1 cellular context compared by ENCODE assay signal in the genomic region with DNA sequence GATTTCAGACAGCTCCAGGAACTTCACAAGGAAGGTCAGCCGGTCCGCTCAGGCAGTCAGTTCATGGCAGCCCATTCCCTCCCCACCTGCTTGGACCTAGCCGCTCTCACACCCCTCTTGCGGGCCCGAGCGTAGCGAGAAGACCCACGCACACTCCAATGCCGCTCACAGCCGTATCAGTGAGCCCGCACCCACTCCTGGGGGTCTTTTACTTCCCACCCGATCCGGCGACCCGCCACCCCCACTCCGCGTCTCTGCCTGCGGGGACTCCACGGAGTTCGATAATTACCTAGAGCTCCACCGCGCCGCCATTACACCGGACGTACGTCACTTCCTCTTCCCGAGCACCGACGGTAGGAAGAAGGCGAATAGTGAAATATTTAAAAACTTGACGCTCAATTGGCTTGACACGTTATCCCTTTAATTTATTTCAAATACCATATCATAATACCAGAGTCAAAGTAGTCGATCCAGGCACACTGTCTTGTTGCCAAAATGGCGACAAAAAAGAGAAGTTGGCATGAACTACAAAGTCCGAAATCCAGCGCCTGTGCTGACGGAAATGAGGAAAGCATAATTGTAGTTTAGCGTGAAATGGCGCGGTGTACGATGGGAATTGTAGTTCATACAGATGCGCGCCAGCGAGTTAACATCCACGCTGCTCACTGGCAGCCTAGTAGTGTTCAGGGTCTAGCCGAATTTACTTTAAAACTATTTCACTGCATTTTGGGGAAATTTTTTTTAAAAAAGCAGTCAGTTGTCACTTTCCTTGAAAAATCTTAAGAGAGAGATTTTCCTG.
TF ChIP-seq lines count a peak whose summit lies in the region.

A gene (minus strand): TSS at position 517 of the 799 bp plus-strand sequence. CDS start 13,956 bp downstream, outside the sequence.

TF ChIP-seq in K562, 482 proteins besides CTCF, POLR2A, EP300 and RAD21 (continued from another document and continues in another):
- TF ChIP-seq, protein P1, sequence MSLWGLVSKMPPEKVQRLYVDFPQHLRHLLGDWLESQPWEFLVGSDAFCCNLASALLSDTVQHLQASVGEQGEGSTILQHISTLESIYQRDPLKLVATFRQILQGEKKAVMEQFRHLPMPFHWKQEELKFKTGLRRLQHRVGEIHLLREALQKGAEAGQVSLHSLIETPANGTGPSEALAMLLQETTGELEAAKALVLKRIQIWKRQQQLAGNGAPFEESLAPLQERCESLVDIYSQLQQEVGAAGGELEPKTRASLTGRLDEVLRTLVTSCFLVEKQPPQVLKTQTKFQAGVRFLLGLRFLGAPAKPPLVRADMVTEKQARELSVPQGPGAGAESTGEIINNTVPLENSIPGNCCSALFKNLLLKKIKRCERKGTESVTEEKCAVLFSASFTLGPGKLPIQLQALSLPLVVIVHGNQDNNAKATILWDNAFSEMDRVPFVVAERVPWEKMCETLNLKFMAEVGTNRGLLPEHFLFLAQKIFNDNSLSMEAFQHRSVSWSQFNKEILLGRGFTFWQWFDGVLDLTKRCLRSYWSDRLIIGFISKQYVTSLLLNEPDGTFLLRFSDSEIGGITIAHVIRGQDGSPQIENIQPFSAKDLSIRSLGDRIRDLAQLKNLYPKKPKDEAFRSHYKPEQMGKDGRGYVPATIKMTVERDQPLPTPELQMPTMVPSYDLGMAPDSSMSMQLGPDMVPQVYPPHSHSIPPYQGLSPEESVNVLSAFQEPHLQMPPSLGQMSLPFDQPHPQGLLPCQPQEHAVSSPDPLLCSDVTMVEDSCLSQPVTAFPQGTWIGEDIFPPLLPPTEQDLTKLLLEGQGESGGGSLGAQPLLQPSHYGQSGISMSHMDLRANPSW (CRISPR knock-in tag; IDR thresholded peaks at IDR 0.05), result no peak
- TF ChIP-seq ZNF175 (CRISPR knock-in tag; IDR thresholded peaks at IDR 0.05; ENCODE audit: low read depth) (peak; percentile 93), TRIM24 (IDR thresholded peaks at IDR 0.05) (no peak), NR2F6 (CRISPR knock-in tag; IDR thresholded peaks at IDR 0.05) (no peak), ETV5 (CRISPR knock-in tag; IDR thresholded peaks at IDR 0.05; ENCODE audit: low read depth) (peak; percentile 92), PURB (CRISPR knock-in tag; IDR thresholded peaks at IDR 0.05; ENCODE audit: low read depth) (no peak), ZNF174 (CRISPR knock-in tag; IDR thresholded peaks at IDR 0.05) (no peak), ZNF12 (CRISPR knock-in tag; IDR thresholded peaks at IDR 0.05) (peak; percentile 38; the same call in 1 of the 2 replicates), RBM34 (IDR thresholded peaks at IDR 0.05; ENCODE audit: borderline replicate concordance, insufficient read depth, low read length) (no peak), ZNF695 (CRISPR knock-in tag; IDR thresholded peaks at IDR 0.05) (no peak; the same call in 1 of the 2 replicates), KLF6 (CRISPR knock-in tag; IDR thresholded peaks at IDR 0.05; ENCODE audit: borderline replicate concordance) (no peak), GTF2A2 (tag; IDR thresholded peaks at IDR 0.05) (no peak), DNMT1 (IDR thresholded peaks at IDR 0.05) (no peak), ZNF253 (CRISPR knock-in tag; conservative IDR thresholded peaks at IDR 0.05) (0 out of 2 replicates have a peak, but pooled peaks have one; percentile 19), NUFIP1 (IDR thresholded peaks at IDR 0.05; ENCODE audit: partially characterized antibody) (no peak), NR2C2 (CRISPR knock-in tag; IDR thresholded peaks at IDR 0.05) (0 out of 2 replicates have a peak, but pooled peaks have one; percentile 46), NR2C2 (tag; IDR thresholded peaks at IDR 0.05) (peak; percentile 79), GTF2F1 (IDR thresholded peaks at IDR 0.05; ENCODE audit: low read depth, low read length) (peak; percentile 79; the same call in 1 of the 2 replicates), SRSF7 (optimal IDR thresholded peaks at IDR 0.05; ENCODE audit: low read depth, low read length) (no peak), MECOM (CRISPR knock-in tag; IDR thresholded peaks at IDR 0.05) (no peak), ZNF347 (CRISPR knock-in tag; IDR thresholded peaks at IDR 0.05; ENCODE audit: low read depth) (no peak), KDM2B (CRISPR knock-in tag; IDR thresholded peaks at IDR 0.05) (no peak), CBFA2T3 (IDR thresholded peaks at IDR 0.05) (no peak), TRIM28 (IDR thresholded peaks at IDR 0.05) (peak; percentile 77; the same call in 1 of the 2 replicates), ZNF3 (CRISPR knock-in tag; IDR thresholded peaks at IDR 0.05) (no peak), CREB1 (IDR thresholded peaks at IDR 0.05) (peak; percentile 96), CREB1 (CRISPR knock-in tag; IDR thresholded peaks at IDR 0.05) (peak; percentile 94), YY1 (IDR thresholded peaks at IDR 0.05; ENCODE audit: borderline replicate concordance in 1 of 3, control insufficient read depth in 1 of 3, extremely low read depth in 1 of 3, insufficient read depth in 3 of 3, insufficient read length in 1 of 3, insufficient replicate concordance in 2 of 3, low read depth in 1 of 3, low read length in 2 of 3) (peak; percentile 83 to 97 (median 96)), ZNF124 (CRISPR knock-in tag; IDR thresholded peaks at IDR 0.05) (no peak), ZNF75A (CRISPR knock-in tag; IDR thresholded peaks at IDR 0.05) (no peak), OTX1 (CRISPR knock-in tag; IDR thresholded peaks at IDR 0.05) (0 out of 2 replicates have a peak, but pooled peaks have one; percentile 67), ZNF561 (CRISPR knock-in tag; conservative IDR thresholded peaks at IDR 0.05) (no peak)
- TF ChIP-seq, protein P2, sequence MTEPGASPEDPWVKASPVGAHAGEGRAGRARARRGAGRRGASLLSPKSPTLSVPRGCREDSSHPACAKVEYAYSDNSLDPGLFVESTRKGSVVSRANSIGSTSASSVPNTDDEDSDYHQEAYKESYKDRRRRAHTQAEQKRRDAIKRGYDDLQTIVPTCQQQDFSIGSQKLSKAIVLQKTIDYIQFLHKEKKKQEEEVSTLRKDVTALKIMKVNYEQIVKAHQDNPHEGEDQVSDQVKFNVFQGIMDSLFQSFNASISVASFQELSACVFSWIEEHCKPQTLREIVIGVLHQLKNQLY (CRISPR knock-in tag; conservative IDR thresholded peaks at IDR 0.05), result no peak
- TF ChIP-seq, protein P3, sequence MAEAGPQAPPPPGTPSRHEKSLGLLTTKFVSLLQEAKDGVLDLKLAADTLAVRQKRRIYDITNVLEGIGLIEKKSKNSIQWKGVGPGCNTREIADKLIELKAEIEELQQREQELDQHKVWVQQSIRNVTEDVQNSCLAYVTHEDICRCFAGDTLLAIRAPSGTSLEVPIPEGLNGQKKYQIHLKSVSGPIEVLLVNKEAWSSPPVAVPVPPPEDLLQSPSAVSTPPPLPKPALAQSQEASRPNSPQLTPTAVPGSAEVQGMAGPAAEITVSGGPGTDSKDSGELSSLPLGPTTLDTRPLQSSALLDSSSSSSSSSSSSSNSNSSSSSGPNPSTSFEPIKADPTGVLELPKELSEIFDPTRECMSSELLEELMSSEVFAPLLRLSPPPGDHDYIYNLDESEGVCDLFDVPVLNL (CRISPR knock-in tag; IDR thresholded peaks at IDR 0.05; ENCODE audit: low read depth), result 0 out of 2 replicates have a peak, but pooled peaks have one; percentile 44
- TF ChIP-seq, protein P4, sequence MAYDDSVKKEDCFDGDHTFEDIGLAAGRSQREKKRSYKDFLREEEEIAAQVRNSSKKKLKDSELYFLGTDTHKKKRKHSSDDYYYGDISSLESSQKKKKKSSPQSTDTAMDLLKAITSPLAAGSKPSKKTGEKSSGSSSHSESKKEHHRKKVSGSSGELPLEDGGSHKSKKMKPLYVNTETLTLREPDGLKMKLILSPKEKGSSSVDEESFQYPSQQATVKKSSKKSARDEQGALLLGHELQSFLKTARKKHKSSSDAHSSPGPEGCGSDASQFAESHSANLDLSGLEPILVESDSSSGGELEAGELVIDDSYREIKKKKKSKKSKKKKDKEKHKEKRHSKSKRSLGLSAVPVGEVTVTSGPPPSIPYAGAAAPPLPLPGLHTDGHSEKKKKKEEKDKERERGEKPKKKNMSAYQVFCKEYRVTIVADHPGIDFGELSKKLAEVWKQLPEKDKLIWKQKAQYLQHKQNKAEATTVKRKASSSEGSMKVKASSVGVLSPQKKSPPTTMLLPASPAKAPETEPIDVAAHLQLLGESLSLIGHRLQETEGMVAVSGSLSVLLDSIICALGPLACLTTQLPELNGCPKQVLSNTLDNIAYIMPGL (CRISPR knock-in tag; IDR thresholded peaks at IDR 0.05), result peak; percentile 36; the same call in 1 of the 2 replicates
- TF ChIP-seq, protein P5, sequence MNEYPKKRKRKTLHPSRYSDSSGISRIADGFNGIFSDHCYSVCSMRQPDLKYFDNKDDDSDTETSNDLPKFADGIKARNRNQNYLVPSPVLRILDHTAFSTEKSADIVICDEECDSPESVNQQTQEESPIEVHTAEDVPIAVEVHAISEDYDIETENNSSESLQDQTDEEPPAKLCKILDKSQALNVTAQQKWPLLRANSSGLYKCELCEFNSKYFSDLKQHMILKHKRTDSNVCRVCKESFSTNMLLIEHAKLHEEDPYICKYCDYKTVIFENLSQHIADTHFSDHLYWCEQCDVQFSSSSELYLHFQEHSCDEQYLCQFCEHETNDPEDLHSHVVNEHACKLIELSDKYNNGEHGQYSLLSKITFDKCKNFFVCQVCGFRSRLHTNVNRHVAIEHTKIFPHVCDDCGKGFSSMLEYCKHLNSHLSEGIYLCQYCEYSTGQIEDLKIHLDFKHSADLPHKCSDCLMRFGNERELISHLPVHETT (CRISPR knock-in tag; conservative IDR thresholded peaks at IDR 0.05 in 1 of 2, IDR thresholded peaks at IDR 0.05 in 1 of 2), result peak in 1 of 2 experiments; percentile 49; a peak in 1 of 4 replicates
- TF ChIP-seq, protein P6, sequence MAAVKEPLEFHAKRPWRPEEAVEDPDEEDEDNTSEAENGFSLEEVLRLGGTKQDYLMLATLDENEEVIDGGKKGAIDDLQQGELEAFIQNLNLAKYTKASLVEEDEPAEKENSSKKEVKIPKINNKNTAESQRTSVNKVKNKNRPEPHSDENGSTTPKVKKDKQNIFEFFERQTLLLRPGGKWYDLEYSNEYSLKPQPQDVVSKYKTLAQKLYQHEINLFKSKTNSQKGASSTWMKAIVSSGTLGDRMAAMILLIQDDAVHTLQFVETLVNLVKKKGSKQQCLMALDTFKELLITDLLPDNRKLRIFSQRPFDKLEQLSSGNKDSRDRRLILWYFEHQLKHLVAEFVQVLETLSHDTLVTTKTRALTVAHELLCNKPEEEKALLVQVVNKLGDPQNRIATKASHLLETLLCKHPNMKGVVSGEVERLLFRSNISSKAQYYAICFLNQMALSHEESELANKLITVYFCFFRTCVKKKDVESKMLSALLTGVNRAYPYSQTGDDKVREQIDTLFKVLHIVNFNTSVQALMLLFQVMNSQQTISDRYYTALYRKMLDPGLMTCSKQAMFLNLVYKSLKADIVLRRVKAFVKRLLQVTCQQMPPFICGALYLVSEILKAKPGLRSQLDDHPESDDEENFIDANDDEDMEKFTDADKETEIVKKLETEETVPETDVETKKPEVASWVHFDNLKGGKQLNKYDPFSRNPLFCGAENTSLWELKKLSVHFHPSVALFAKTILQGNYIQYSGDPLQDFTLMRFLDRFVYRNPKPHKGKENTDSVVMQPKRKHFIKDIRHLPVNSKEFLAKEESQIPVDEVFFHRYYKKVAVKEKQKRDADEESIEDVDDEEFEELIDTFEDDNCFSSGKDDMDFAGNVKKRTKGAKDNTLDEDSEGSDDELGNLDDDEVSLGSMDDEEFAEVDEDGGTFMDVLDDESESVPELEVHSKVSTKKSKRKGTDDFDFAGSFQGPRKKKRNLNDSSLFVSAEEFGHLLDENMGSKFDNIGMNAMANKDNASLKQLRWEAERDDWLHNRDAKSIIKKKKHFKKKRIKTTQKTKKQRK (IDR thresholded peaks at IDR 0.05; ENCODE audit: borderline replicate concordance, low read depth, low read length), result no peak
- TF ChIP-seq, protein P7, sequence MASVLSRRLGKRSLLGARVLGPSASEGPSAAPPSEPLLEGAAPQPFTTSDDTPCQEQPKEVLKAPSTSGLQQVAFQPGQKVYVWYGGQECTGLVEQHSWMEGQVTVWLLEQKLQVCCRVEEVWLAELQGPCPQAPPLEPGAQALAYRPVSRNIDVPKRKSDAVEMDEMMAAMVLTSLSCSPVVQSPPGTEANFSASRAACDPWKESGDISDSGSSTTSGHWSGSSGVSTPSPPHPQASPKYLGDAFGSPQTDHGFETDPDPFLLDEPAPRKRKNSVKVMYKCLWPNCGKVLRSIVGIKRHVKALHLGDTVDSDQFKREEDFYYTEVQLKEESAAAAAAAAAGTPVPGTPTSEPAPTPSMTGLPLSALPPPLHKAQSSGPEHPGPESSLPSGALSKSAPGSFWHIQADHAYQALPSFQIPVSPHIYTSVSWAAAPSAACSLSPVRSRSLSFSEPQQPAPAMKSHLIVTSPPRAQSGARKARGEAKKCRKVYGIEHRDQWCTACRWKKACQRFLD (CRISPR knock-in tag; IDR thresholded peaks at IDR 0.05), result peak; percentile 49; the same call in 1 of the 2 replicates
- TF ChIP-seq, protein P8, sequence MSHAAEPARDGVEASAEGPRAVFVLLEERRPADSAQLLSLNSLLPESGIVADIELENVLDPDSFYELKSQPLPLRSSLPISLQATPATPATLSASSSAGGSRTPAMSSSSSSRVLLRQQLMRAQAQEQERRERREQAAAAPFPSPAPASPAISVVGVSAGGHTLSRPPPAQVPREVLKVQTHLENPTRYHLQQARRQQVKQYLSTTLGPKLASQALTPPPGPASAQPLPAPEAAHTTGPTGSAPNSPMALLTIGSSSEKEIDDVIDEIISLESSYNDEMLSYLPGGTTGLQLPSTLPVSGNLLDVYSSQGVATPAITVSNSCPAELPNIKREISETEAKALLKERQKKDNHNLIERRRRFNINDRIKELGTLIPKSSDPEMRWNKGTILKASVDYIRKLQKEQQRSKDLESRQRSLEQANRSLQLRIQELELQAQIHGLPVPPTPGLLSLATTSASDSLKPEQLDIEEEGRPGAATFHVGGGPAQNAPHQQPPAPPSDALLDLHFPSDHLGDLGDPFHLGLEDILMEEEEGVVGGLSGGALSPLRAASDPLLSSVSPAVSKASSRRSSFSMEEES (CRISPR knock-in tag; IDR thresholded peaks at IDR 0.05), result no peak
- TF ChIP-seq, protein P9, sequence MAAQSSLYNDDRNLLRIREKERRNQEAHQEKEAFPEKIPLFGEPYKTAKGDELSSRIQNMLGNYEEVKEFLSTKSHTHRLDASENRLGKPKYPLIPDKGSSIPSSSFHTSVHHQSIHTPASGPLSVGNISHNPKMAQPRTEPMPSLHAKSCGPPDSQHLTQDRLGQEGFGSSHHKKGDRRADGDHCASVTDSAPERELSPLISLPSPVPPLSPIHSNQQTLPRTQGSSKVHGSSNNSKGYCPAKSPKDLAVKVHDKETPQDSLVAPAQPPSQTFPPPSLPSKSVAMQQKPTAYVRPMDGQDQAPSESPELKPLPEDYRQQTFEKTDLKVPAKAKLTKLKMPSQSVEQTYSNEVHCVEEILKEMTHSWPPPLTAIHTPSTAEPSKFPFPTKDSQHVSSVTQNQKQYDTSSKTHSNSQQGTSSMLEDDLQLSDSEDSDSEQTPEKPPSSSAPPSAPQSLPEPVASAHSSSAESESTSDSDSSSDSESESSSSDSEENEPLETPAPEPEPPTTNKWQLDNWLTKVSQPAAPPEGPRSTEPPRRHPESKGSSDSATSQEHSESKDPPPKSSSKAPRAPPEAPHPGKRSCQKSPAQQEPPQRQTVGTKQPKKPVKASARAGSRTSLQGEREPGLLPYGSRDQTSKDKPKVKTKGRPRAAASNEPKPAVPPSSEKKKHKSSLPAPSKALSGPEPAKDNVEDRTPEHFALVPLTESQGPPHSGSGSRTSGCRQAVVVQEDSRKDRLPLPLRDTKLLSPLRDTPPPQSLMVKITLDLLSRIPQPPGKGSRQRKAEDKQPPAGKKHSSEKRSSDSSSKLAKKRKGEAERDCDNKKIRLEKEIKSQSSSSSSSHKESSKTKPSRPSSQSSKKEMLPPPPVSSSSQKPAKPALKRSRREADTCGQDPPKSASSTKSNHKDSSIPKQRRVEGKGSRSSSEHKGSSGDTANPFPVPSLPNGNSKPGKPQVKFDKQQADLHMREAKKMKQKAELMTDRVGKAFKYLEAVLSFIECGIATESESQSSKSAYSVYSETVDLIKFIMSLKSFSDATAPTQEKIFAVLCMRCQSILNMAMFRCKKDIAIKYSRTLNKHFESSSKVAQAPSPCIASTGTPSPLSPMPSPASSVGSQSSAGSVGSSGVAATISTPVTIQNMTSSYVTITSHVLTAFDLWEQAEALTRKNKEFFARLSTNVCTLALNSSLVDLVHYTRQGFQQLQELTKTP (IDR thresholded peaks at IDR 0.05; ENCODE audit: low read depth in 1 of 2, partially characterized antibody in 2 of 2), result peak; percentile 76 to 96
